8 cellular contexts compared by ENCODE assay signal in genomic region chr1:100038401-100039306, GRCh38.
DNase-seq lines count a peak whose midpoint lies in the region; ATAC-seq lines count a peak whose summit lies in the region.

No MANE protein-coding gene starts in this region.

- H3K36me3 Mint-ChIP-seq in T-helper 2 cell treated with Interferon-gamma antibody and Interleukin-4, amounts not matched to agents 5 μg/mL and 100 μg/mL, for 36 hours (ENCODE audit: low read depth): peaks cover 40% of the 10 kb centered on the region

- ATAC-seq in GM21786 (IDR thresholded peaks at IDR 0.05; ENCODE audit: unreplicated experiment) (peak; percentile 44), sciatic nerve (peak; percentile 25)

- peak; percentile 74 for DNase-seq in ELR (ENCODE audit: low read depth)
- DNase-seq in T-helper 2 cell treated with Interferon-gamma antibody and Interleukin-4, amounts not matched to agents 5 μg/mL and 100 μg/mL, for 36 hours (ENCODE audit: low spot score): peak; percentile 81
- DNase-seq in anterior cingulate cortex (lab: John Stamatoyannopoulos, UW): peak in 52 of 58 donors; percentile 7 to 82 (median 56)
- DNase-seq in hippocampal formation (lab: John Stamatoyannopoulos, UW): peak; percentile 47 to 57
- DNase-seq in sciatic nerve (ENCODE audit: low spot score): peak; percentile 73
- DNase-seq in OCI-M2 (lab: John Stamatoyannopoulos, UW; ENCODE audit: unreplicated experiment): no peak

- no peaks in the 10 kb centered on the region for H3K9me3 Mint-ChIP-seq in T-helper 2 cell treated with Interferon-gamma antibody and Interleukin-4, amounts not matched to agents 5 μg/mL and 100 μg/mL, for 36 hours

- peaks cover 6% of the 10 kb centered on the region for H3K36me3 ChIP-seq in KOPT-K1 (ENCODE audit: insufficient read depth, low read length)

- H3K27me3 Mint-ChIP-seq in T-helper 2 cell treated with Interferon-gamma antibody and Interleukin-4, amounts not matched to agents 5 μg/mL and 100 μg/mL, for 36 hours (ENCODE audit: low read depth): no peaks in the 10 kb centered on the region

- peak overlapping the region; percentile 95 for H3K4me3 Mint-ChIP-seq in T-helper 2 cell treated with Interferon-gamma antibody and Interleukin-4, amounts not matched to agents 5 μg/mL and 100 μg/mL, for 36 hours

- peak overlapping the region; percentile 96 for H3K27ac ChIP-seq in KOPT-K1 (ENCODE audit: low read depth, low read length, poor library complexity, severe bottlenecking)

- H3K27ac Mint-ChIP-seq in T-helper 2 cell treated with Interferon-gamma antibody and Interleukin-4, amounts not matched to agents 5 μg/mL and 100 μg/mL, for 36 hours: peak overlapping the region; percentile 98

- intact Hi-C loops in sciatic nerve (cut with DNase I): no loop called here

- peaks cover 50% of the 10 kb centered on the region for H3K4me1 Mint-ChIP-seq in T-helper 2 cell treated with Interferon-gamma antibody and Interleukin-4, amounts not matched to agents 5 μg/mL and 100 μg/mL, for 36 hours (ENCODE audit: low read depth)

- H3K9me3 ChIP-seq in KOPT-K1 (ENCODE audit: insufficient read depth, low read length, poor library complexity, severe bottlenecking): no peaks in the 10 kb centered on the region
